1 cellular context compared by ENCODE assay signal in genomic region chr19:10816691-10817090, GRCh38.
TF ChIP-seq lines count a peak whose summit lies in the region.

No MANE protein-coding gene starts in this region.

TF ChIP-seq in GM23338, 12 proteins besides CTCF, POLR2A, EP300 and RAD21 (continued from another document):
- TF ChIP-seq, protein P1, sequence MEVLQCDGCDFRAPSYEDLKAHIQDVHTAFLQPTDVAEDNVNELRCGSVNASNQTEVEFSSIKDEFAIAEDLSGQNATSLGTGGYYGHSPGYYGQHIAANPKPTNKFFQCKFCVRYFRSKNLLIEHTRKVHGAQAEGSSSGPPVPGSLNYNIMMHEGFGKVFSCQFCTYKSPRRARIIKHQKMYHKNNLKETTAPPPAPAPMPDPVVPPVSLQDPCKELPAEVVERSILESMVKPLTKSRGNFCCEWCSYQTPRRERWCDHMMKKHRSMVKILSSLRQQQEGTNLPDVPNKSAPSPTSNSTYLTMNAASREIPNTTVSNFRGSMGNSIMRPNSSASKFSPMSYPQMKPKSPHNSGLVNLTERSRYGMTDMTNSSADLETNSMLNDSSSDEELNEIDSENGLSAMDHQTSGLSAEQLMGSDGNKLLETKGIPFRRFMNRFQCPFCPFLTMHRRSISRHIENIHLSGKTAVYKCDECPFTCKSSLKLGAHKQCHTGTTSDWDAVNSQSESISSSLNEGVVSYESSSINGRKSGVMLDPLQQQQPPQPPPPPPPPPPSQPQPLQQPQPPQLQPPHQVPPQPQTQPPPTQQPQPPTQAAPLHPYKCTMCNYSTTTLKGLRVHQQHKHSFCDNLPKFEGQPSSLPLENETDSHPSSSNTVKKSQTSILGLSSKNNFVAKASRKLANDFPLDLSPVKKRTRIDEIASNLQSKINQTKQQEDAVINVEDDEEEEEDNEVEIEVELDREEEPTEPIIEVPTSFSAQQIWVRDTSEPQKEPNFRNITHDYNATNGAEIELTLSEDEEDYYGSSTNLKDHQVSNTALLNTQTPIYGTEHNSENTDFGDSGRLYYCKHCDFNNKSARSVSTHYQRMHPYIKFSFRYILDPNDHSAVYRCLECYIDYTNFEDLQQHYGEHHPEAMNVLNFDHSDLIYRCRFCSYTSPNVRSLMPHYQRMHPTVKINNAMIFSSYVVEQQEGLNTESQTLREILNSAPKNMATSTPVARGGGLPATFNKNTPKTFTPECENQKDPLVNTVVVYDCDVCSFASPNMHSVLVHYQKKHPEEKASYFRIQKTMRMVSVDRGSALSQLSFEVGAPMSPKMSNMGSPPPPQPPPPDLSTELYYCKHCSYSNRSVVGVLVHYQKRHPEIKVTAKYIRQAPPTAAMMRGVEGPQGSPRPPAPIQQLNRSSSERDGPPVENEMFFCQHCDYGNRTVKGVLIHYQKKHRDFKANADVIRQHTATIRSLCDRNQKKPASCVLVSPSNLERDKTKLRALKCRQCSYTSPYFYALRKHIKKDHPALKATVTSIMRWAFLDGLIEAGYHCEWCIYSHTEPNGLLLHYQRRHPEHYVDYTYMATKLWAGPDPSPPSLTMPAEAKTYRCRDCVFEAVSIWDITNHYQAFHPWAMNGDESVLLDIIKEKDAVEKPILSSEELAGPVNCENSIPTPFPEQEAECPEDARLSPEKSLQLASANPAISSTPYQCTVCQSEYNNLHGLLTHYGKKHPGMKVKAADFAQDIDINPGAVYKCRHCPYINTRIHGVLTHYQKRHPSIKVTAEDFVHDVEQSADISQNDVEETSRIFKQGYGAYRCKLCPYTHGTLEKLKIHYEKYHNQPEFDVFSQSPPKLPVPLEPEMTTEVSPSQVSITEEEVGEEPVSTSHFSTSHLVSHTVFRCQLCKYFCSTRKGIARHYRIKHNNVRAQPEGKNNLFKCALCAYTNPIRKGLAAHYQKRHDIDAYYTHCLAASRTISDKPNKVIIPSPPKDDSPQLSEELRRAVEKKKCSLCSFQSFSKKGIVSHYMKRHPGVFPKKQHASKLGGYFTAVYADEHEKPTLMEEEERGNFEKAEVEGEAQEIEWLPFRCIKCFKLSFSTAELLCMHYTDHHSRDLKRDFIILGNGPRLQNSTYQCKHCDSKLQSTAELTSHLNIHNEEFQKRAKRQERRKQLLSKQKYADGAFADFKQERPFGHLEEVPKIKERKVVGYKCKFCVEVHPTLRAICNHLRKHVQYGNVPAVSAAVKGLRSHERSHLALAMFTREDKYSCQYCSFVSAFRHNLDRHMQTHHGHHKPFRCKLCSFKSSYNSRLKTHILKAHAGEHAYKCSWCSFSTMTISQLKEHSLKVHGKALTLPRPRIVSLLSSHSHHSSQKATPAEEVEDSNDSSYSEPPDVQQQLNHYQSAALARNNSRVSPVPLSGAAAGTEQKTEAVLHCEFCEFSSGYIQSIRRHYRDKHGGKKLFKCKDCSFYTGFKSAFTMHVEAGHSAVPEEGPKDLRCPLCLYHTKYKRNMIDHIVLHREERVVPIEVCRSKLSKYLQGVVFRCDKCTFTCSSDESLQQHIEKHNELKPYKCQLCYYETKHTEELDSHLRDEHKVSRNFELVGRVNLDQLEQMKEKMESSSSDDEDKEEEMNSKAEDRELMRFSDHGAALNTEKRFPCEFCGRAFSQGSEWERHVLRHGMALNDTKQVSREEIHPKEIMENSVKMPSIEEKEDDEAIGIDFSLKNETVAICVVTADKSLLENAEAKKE (CRISPR knock-in tag; IDR thresholded peaks at IDR 0.05), result no peak
- TF ChIP-seq REST (IDR thresholded peaks at IDR 0.05; ENCODE audit: unreplicated experiment) (no peak), CREB1 (CRISPR knock-in tag; IDR thresholded peaks at IDR 0.05; ENCODE audit: low read depth) (no peak), EZH2 (IDR thresholded peaks at IDR 0.05; ENCODE audit: low read depth, unreplicated experiment) (no peak), POLR2AphosphoS5 (IDR thresholded peaks at IDR 0.05; ENCODE audit: low read depth) (no peak), EZH2phosphoT487 (IDR thresholded peaks at IDR 0.05; ENCODE audit: unreplicated experiment) (no peak), NANOG (IDR thresholded peaks at IDR 0.05; ENCODE audit: borderline replicate concordance) (no peak), JUNB (IDR thresholded peaks at IDR 0.05; ENCODE audit: unreplicated experiment) (no peak), ETS1 (IDR thresholded peaks at IDR 0.05) (no peak), STAT1 (IDR thresholded peaks at IDR 0.05; ENCODE audit: unreplicated experiment) (no peak)
